Comparison of ENCODE assay signal across 16 cellular contexts in the genomic region with DNA sequence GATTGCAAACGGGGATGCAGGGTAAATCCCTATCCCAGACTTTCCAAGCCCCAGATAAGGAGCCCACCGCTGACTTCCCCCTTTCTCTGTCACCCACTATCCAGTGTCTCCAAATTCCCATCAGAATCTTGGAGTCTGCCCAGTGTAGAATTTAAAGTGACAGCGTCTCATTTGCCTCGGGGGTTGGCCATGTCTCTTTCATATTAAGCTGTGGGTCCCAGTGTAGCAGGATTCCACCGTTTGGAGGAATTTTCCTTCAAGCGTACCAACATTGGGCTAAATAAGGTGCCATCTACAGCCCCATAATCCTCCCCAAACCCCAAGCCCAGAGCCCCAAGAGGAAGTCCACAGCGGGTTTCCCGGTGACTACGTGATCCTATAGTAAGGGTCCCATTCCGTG. TPM values are rescaled to one million over a fixed set of nuclear protein-coding genes. Genes with fewer than 3 reads are reported as not detected.
DNase-seq lines count a peak whose midpoint lies in the region; ATAC-seq and TF ChIP-seq lines count a peak whose summit lies in the region.
"Had no signal": no experiment of that assay in that cellular context is flagged by ENCODE, and none has a peak within 500 bp of the region (broad histone marks: within the 10 kb centered on the region; RNA-seq: fewer than 3 reads in every experiment).

No MANE protein-coding gene starts in this region.

- ATAC-seq in lung (ENCODE audit: insufficient read depth, low FRiP score) (no peak), HG03342 (IDR thresholded peaks at IDR 0.05; ENCODE audit: unreplicated experiment) (no peak)
- ATAC-seq: Panc1 had no signal

- peak overlapping the region; percentile 91 for H2AFZ ChIP-seq in mammary epithelial cell (ENCODE audit: low read depth, low read length)

- peak overlapping the region; percentile 96 for H3K4me2 ChIP-seq in mammary epithelial cell (ENCODE audit: insufficient read depth, low read depth, low read length)

- H3K9me3 Mint-ChIP-seq in T-helper 2 cell treated with Interferon-gamma antibody and Interleukin-4, amounts not matched to agents 5 μg/mL and 100 μg/mL, for 36 hours: peaks cover 6% of the 10 kb centered on the region

- in situ Hi-C loops in mammary epithelial cell (cut with MboI; ENCODE audit: low sequenced_read_pairs in 2 of 2): loop anchor here (10.0 kb wide), 2 partner anchors 773 to 843 kb away; no protein-coding TSS in a partner anchor

- H4K20me1 ChIP-seq in mammary epithelial cell (ENCODE audit: insufficient read depth, low read length): no peaks in the 10 kb centered on the region

- H3K9ac ChIP-seq in mammary epithelial cell (ENCODE audit: insufficient read depth, low read length): no peak overlapping the region

- no TSS peak for BruUV-seq in mammary epithelial cell (replicated peaks; lab: Mats Ljungman, UMichigan)

- H3K36me3 ChIP-seq in mammary epithelial cell (ENCODE audit: insufficient read depth, low read length) (no peaks in the 10 kb centered on the region), lung (ENCODE audit: control insufficient read depth in 2 of 2, insufficient read depth in 2 of 2, low read length in 2 of 2) (no peaks in the 10 kb centered on the region)
- H3K36me3 ChIP-seq: neutrophil, upper lobe of right lung had no signal

- H3K27ac Mint-ChIP-seq in T-helper 2 cell treated with Interferon-gamma antibody and Interleukin-4, amounts not matched to agents 5 μg/mL and 100 μg/mL, for 36 hours: peak overlapping the region; percentile 5
- H3K27ac Mint-ChIP-seq: activated CD4-positive, alpha-beta memory T cell treated with anti-CD3 and anti-CD28 coated beads, Interleukin-2, amount 10 ng/mL, durations not matched to agents 7 days and 5 days had no signal

- H3K27me3 ChIP-seq in mammary epithelial cell (ENCODE audit: insufficient read depth, low read length): peaks cover 9% of the 10 kb centered on the region
- no peaks in the 10 kb centered on the region for H3K27me3 ChIP-seq in lung (ENCODE audit: control insufficient read depth, insufficient read depth)

- H3K4me1 ChIP-seq in mammary epithelial cell (ENCODE audit: insufficient read depth, low read length): peaks cover 8% of the 10 kb centered on the region
- peaks cover 0 to 11% of the 10 kb centered on the region in 2 donors for H3K4me1 ChIP-seq in lung (ENCODE audit: control insufficient read depth in 2 of 2, insufficient read depth in 2 of 2, low read length in 2 of 2)
- H3K4me1 ChIP-seq: upper lobe of right lung had no signal

- H3K27me3 Mint-ChIP-seq in T-helper 2 cell treated with Interferon-gamma antibody and Interleukin-4, amounts not matched to agents 5 μg/mL and 100 μg/mL, for 36 hours (ENCODE audit: low read depth): peaks cover 28% of the 10 kb centered on the region

- dilution Hi-C loops in mammary epithelial cell (cut with HindIII; ENCODE audit: low sequenced_read_pairs): loop anchor here (5.0 kb wide), 1 partner anchor 49 kb away; no protein-coding TSS in a partner anchor

- no peak for TF ChIP-seq CTCF in mammary epithelial cell (conservative IDR thresholded peaks at IDR 0.05 in 1 of 2, IDR thresholded peaks at IDR 0.05 in 1 of 2; ENCODE audit: extremely low read depth in 1 of 2, insufficient read depth in 1 of 2, low read depth in 1 of 2, low read length in 2 of 2)
- no peak for TF ChIP-seq CTCF in lung (IDR thresholded peaks at IDR 0.05; ENCODE audit: control extremely low read depth, extremely low read depth)

- CTCF ChIA-PET in mammary epithelial cell (lab: Charles Lee; ENCODE audit: low non-redundant PET): no interaction called here

- H3K9me3 ChIP-seq in mammary epithelial cell (replicated peaks; ENCODE audit: insufficient read depth, low read length) (no peaks in the 10 kb centered on the region), lung (ENCODE audit: control insufficient read depth in 2 of 2, insufficient read depth in 1 of 2, low read length in 1 of 2) (peaks cover 0 to 18% of the 10 kb centered on the region in 2 donors)
- H3K9me3 ChIP-seq: neutrophil, upper lobe of right lung had no signal

- no peaks in the 10 kb centered on the region for H3K36me3 Mint-ChIP-seq in T-helper 2 cell treated with Interferon-gamma antibody and Interleukin-4, amounts not matched to agents 5 μg/mL and 100 μg/mL, for 36 hours (ENCODE audit: low read depth)

- H3K79me2 ChIP-seq in mammary epithelial cell (ENCODE audit: insufficient read depth, low read length): no peaks in the 10 kb centered on the region

- DNase-seq in T-helper 2 cell treated with Interferon-gamma antibody and Interleukin-4, amounts not matched to agents 5 μg/mL and 100 μg/mL, for 36 hours (ENCODE audit: low spot score): no peak
- no peak for DNase-seq in T-helper 2 cell
- DNase-seq in mammary epithelial cell: no peak
- no peak for DNase-seq in lung (ENCODE audit: low spot score)
- DNase-seq in NCI-H774 (lab: John Stamatoyannopoulos, UW): no peak
- DNase-seq in activated naive CD4-positive, alpha-beta T cell treated with anti-CD3 and anti-CD28 coated beads, Interleukin-2, amount 50 U/mL, for 16 hours: no peak
- DNase-seq: activated CD4-positive, alpha-beta memory T cell treated with anti-CD3 and anti-CD28 coated beads, Interleukin-2, amount 10 ng/mL, durations not matched to agents 7 days and 5 days; activated naive CD4-positive, alpha-beta T cell; cortex of kidney; DMS79; left cardiac atrium; upper lobe of right lung had no signal

- intact Hi-C loops in mammary epithelial cell (cut with micrococcal nuclease): loop anchor here (2.0 to 10.0 kb wide), 5 partner anchors 366 to 1726 kb away; no protein-coding TSS in a partner anchor

- no peak overlapping the region for H3K4me3 Mint-ChIP-seq in T-helper 2 cell treated with Interferon-gamma antibody and Interleukin-4, amounts not matched to agents 5 μg/mL and 100 μg/mL, for 36 hours

- WGBS in mammary epithelial cell (ENCODE audit: low coverage, missing lambda C conversion rate): 14% methylated on average over 10 of the region's 10 CpGs
- WGBS in lung, 2 donors: 1 to 3% methylated on average over 10 of the region's 10 CpGs

- H3K4me3 ChIP-seq in mammary epithelial cell (replicated peaks in 1 of 3; ENCODE audit: insufficient read depth in 1 of 3, low read depth in 2 of 3, low read length in 3 of 3): peak overlapping the region; percentile 60 to 63 (median 60)
- peak overlapping the region; percentile 24 for H3K4me3 ChIP-seq in lung

- H3K4me1 Mint-ChIP-seq in T-helper 2 cell treated with Interferon-gamma antibody and Interleukin-4, amounts not matched to agents 5 μg/mL and 100 μg/mL, for 36 hours (ENCODE audit: low read depth): no peaks in the 10 kb centered on the region
- H3K4me1 Mint-ChIP-seq: activated CD4-positive, alpha-beta memory T cell treated with anti-CD3 and anti-CD28 coated beads, Interleukin-2, amount 10 ng/mL, durations not matched to agents 7 days and 5 days had no signal

- H3K27ac ChIP-seq in mammary epithelial cell (ENCODE audit: insufficient read depth, low read depth, low read length) (no peak overlapping the region), lung (ENCODE audit: low read depth in 1 of 2, low read length in 1 of 2) (no peak overlapping the region), temporal lobe (ENCODE audit: low read depth, low read length) (peak overlapping the region; percentile 67)
- H3K27ac ChIP-seq: neutrophil, upper lobe of right lung had no signal

RNA-seq across cellular contexts. Expression of a gene that starts 1.1 kb away (rescaled TPM):
- total RNA-seq in mammary epithelial cell: 10 to 100 TPM in 1 of 2 donors, 1 to 10 TPM in 1; 5.7 to 22.2 TPM
- 0.82 TPM for polyA plus RNA-seq in mammary epithelial cell
- polyA minus RNA-seq in mammary epithelial cell: not detected
- total RNA-seq in lung: under 1 TPM; 0.14 to 0.52 TPM
- polyA plus RNA-seq in lung: 1 to 10 TPM in 1 of 2 donors, under 1 TPM in 1; 0.31 to 1.4 TPM
- total RNA-seq in temporal lobe: 26.1 TPM
- total RNA-seq: activated CD4-positive, alpha-beta memory T cell treated with anti-CD3 and anti-CD28 coated beads, Interleukin-2, amount 10 ng/mL, durations not matched to agents 7 days and 5 days had no signal

Comparison
In these comparisons a context has a peak if more than half of its experiments do, and no peak if none do; other contexts are left out.
1. RNA of a gene that starts 1.1 kb away (total RNA-seq): 26.1 TPM in temporal lobe (single experiment) and 5.7 to 22.2 TPM in mammary epithelial cell; 0.14 to 0.52 TPM in lung; every median in the first group is over 4 times any median in the second.